In the genomic region with DNA sequence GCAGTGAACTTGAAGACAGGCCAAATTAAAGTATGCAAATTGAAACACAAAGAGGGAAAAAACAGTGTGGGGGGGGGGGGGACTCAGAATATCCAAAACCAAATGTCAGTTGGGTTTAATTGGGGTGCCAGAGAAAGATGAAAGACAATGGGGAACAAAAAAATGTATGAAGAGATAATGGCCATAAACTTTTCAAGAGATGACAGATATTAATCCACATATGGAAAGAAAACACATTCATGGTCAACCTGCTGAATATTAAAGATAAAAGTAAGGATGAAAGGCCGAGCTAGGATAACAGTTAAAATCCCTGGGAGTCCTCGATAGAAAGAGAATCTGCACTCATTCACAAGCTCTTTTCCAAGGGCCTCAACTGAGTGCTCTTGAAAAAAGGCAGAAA, we compare ENCODE assay signal across 16 cellular contexts.
"Had no signal": no experiment of that assay in that cellular context is flagged by ENCODE, and none has a peak within 500 bp of the region (broad histone marks: within the 10 kb centered on the region; RNA-seq: fewer than 3 reads in every experiment).

No MANE protein-coding gene starts in this region.

- H3K27me3 ChIP-seq: gastrocnemius medialis, heart left ventricle, neutrophil, transverse colon had no signal

- H3K4me3 ChIP-seq: gastrocnemius medialis, heart left ventricle, lung, transverse colon had no signal

- H2AFZ ChIP-seq: parathyroid adenoma had no signal

- H3K9me3 ChIP-seq: gastrocnemius medialis, neutrophil had no signal

- H3K9ac ChIP-seq: parathyroid adenoma had no signal

- H3K27ac ChIP-seq: gastrocnemius medialis, heart left ventricle, neutrophil, parathyroid adenoma, transverse colon had no signal

- H3K36me3 ChIP-seq: neutrophil, transverse colon had no signal

- H3K4me3 Mint-ChIP-seq: stimulated activated naive B cell treated with anti-CD40 and anti-IgM and Interleukin-4, amounts not matched to agents 10 μg/mL and 1 μg/mL and 100 μg/mL, for 72 hours had no signal

- ATAC-seq: activated CD4-positive, CD25-positive, alpha-beta regulatory T cell treated with anti-CD3 and anti-CD28 coated beads, Interleukin-2, amount 50 U/mL, for 24 hours; activated naive CD4-positive, alpha-beta T cell treated with anti-CD3 and anti-CD28 coated beads, Interleukin-2, amount 50 U/mL, for 72 hours; gastrocnemius medialis; heart left ventricle; left colon; stimulated activated naive B cell treated with anti-CD40 and anti-IgM and Interleukin-4, amounts not matched to agents 10 μg/mL and 1 μg/mL and 100 μg/mL, for 72 hours had no signal

- DNase-seq: activated CD8-positive, alpha-beta memory T cell treated with anti-CD3 and anti-CD28 coated beads, Interleukin-2, amount 50 U/mL, for 48 hours; activated effector memory CD4-positive, alpha-beta T cell treated with Interleukin-2 at 50 U/mL for 16 hours; dermis blood vessel endothelial cell; erythroblast; gastrocnemius medialis; heart left ventricle; left colon; stimulated activated CD4-positive, alpha-beta T cell treated with anti-CD3 and anti-CD28 coated beads, Interleukin-2, amount 100 ng/mL, for 48 hours; stimulated activated naive B cell treated with anti-CD40 and anti-IgM and Interleukin-4, amounts not matched to agents 10 μg/mL and 1 μg/mL and 100 μg/mL, for 72 hours; T-helper 9 cell; transverse colon had no signal

- H3K27ac Mint-ChIP-seq: stimulated activated naive B cell treated with anti-CD40 and anti-IgM and Interleukin-4, amounts not matched to agents 10 μg/mL and 1 μg/mL and 100 μg/mL, for 72 hours had no signal
